1 cellular context compared by ENCODE assay signal in the genomic region with DNA sequence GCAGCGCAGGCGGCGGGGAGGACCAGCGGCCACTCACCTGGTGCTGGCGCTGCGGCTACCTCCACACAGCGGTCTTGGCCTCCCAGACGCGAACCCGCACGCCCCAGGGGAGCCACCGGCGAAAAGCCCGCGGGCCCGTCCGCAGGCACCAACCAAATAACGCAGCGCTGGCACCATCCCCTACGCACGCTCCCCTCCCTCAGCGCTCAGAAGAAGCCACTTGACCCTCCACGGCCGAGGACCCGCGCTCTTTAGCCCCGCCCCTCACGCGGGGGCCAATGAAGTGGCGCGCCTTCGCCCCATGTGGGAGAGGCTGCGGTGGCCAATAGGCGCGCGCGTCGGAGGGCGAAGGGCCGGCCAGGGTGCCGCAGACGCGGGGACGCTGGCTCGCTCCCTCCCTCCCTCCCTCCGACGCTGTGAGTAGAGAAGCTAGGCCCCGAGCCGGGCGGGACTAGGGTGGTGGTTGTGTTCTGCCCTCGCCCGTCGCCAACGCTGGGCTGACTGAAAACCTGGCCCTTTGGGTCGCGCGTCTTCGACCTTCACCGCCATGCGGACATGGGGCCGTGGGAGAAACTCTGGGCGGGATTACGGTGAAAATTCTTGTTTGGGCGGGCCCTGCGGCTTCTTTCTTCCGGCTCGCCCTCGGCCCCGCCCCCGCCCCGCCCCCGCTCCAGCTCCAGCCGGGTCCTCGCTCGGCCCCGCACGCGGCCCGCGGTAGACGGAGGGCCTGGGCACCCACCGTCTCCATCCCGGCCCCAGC.
TF ChIP-seq lines count a peak whose summit lies in the region.

A gene with protein sequence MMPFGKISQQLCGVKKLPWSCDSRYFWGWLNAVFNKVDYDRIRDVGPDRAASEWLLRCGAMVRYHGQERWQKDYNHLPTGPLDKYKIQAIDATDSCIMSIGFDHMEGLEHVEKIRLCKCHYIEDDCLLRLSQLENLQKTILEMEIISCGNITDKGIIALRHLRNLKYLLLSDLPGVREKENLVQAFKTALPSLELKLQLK (plus strand): TSS at position 351 of the 760 bp plus-strand sequence. CDS start 9,164 bp downstream, outside the sequence.
A gene (minus strand): TSS at position 256 of the 760 bp plus-strand sequence. CDS start 79 bp downstream, at position 177.

TF ChIP-seq in HEK293, 187 proteins besides CTCF, POLR2A, EP300 and RAD21 (continued from another document and continues in another):
- TF ChIP-seq, protein P1, sequence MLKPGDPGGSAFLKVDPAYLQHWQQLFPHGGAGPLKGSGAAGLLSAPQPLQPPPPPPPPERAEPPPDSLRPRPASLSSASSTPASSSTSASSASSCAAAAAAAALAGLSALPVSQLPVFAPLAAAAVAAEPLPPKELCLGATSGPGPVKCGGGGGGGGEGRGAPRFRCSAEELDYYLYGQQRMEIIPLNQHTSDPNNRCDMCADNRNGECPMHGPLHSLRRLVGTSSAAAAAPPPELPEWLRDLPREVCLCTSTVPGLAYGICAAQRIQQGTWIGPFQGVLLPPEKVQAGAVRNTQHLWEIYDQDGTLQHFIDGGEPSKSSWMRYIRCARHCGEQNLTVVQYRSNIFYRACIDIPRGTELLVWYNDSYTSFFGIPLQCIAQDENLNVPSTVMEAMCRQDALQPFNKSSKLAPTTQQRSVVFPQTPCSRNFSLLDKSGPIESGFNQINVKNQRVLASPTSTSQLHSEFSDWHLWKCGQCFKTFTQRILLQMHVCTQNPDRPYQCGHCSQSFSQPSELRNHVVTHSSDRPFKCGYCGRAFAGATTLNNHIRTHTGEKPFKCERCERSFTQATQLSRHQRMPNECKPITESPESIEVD (tag by site-specific recombination; IDR thresholded peaks at IDR 0.05), result no peak
- TF ChIP-seq ZBTB1 (tag by site-specific recombination; IDR thresholded peaks at IDR 0.05), result no peak
- TF ChIP-seq ZFP41 (tag by site-specific recombination; IDR thresholded peaks at IDR 0.05; ENCODE audit: borderline replicate concordance), result no peak
- TF ChIP-seq, protein P2, sequence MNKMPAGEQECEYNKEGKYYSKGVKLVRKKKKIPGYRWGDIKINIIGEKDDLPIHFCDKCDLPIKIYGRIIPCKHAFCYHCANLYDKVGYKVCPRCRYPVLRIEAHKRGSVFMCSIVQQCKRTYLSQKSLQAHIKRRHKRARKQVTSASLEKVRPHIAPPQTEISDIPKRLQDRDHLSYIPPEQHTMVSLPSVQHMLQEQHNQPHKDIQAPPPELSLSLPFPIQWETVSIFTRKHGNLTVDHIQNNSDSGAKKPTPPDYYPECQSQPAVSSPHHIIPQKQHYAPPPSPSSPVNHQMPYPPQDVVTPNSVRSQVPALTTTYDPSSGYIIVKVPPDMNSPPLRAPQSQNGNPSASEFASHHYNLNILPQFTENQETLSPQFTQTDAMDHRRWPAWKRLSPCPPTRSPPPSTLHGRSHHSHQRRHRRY (tag by site-specific recombination; IDR thresholded peaks at IDR 0.05), result no peak
- TF ChIP-seq, protein P3, sequence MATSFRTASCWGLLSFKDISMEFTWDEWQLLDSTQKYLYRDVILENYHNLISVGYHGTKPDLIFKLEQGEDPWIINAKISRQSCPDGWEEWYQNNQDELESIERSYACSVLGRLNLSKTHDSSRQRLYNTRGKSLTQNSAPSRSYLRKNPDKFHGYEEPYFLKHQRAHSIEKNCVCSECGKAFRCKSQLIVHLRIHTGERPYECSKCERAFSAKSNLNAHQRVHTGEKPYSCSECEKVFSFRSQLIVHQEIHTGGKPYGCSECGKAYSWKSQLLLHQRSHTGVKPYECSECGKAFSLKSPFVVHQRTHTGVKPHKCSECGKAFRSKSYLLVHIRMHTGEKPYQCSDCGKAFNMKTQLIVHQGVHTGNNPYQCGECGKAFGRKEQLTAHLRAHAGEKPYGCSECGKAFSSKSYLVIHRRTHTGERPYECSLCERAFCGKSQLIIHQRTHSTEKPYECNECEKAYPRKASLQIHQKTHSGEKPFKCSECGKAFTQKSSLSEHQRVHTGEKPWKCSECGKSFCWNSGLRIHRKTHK (tag by site-specific recombination; IDR thresholded peaks at IDR 0.05), result no peak
- peak; percentile 93 for TF ChIP-seq GLIS1 (tag by site-specific recombination; IDR thresholded peaks at IDR 0.05)
- no peak for TF ChIP-seq ZSCAN23 (tag by site-specific recombination; IDR thresholded peaks at IDR 0.05)
- TF ChIP-seq, protein P4, sequence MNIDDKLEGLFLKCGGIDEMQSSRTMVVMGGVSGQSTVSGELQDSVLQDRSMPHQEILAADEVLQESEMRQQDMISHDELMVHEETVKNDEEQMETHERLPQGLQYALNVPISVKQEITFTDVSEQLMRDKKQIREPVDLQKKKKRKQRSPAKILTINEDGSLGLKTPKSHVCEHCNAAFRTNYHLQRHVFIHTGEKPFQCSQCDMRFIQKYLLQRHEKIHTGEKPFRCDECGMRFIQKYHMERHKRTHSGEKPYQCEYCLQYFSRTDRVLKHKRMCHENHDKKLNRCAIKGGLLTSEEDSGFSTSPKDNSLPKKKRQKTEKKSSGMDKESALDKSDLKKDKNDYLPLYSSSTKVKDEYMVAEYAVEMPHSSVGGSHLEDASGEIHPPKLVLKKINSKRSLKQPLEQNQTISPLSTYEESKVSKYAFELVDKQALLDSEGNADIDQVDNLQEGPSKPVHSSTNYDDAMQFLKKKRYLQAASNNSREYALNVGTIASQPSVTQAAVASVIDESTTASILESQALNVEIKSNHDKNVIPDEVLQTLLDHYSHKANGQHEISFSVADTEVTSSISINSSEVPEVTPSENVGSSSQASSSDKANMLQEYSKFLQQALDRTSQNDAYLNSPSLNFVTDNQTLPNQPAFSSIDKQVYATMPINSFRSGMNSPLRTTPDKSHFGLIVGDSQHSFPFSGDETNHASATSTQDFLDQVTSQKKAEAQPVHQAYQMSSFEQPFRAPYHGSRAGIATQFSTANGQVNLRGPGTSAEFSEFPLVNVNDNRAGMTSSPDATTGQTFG (tag by site-specific recombination; IDR thresholded peaks at IDR 0.05; ENCODE audit: borderline replicate concordance), result no peak
- TF ChIP-seq ZNF544 (tag by site-specific recombination; IDR thresholded peaks at IDR 0.05), result no peak
- no peak for TF ChIP-seq ZNF510 (tag by site-specific recombination; IDR thresholded peaks at IDR 0.05; ENCODE audit: insufficient replicate concordance)
- TF ChIP-seq, protein P5, sequence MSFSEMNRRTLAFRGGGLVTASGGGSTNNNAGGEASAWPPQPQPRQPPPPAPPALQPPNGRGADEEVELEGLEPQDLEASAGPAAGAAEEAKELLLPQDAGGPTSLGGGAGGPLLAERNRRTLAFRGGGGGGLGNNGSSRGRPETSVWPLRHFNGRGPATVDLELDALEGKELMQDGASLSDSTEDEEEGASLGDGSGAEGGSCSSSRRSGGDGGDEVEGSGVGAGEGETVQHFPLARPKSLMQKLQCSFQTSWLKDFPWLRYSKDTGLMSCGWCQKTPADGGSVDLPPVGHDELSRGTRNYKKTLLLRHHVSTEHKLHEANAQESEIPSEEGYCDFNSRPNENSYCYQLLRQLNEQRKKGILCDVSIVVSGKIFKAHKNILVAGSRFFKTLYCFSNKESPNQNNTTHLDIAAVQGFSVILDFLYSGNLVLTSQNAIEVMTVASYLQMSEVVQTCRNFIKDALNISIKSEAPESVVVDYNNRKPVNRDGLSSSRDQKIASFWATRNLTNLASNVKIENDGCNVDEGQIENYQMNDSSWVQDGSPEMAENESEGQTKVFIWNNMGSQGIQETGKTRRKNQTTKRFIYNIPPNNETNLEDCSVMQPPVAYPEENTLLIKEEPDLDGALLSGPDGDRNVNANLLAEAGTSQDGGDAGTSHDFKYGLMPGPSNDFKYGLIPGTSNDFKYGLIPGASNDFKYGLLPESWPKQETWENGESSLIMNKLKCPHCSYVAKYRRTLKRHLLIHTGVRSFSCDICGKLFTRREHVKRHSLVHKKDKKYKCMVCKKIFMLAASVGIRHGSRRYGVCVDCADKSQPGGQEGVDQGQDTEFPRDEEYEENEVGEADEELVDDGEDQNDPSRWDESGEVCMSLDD (tag by site-specific recombination; IDR thresholded peaks at IDR 0.05), result no peak
- no peak for TF ChIP-seq ZNF146 (tag by site-specific recombination; IDR thresholded peaks at IDR 0.05)
- TF ChIP-seq, protein P6, sequence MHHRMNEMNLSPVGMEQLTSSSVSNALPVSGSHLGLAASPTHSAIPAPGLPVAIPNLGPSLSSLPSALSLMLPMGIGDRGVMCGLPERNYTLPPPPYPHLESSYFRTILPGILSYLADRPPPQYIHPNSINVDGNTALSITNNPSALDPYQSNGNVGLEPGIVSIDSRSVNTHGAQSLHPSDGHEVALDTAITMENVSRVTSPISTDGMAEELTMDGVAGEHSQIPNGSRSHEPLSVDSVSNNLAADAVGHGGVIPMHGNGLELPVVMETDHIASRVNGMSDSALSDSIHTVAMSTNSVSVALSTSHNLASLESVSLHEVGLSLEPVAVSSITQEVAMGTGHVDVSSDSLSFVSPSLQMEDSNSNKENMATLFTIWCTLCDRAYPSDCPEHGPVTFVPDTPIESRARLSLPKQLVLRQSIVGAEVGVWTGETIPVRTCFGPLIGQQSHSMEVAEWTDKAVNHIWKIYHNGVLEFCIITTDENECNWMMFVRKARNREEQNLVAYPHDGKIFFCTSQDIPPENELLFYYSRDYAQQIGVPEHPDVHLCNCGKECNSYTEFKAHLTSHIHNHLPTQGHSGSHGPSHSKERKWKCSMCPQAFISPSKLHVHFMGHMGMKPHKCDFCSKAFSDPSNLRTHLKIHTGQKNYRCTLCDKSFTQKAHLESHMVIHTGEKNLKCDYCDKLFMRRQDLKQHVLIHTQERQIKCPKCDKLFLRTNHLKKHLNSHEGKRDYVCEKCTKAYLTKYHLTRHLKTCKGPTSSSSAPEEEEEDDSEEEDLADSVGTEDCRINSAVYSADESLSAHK (tag by site-specific recombination; IDR thresholded peaks at IDR 0.05), result no peak
- TF ChIP-seq ZNF37A (tag by site-specific recombination; IDR thresholded peaks at IDR 0.05), result no peak
- no peak for TF ChIP-seq ZFP3 (tag by site-specific recombination; IDR thresholded peaks at IDR 0.05; ENCODE audit: low read depth)
- TF ChIP-seq ZNF830 (tag by site-specific recombination; IDR thresholded peaks at IDR 0.05; ENCODE audit: low read depth), result no peak
- TF ChIP-seq ZNF114 (tag by site-specific recombination; IDR thresholded peaks at IDR 0.05), result no peak
- TF ChIP-seq ZNF777 (tag by site-specific recombination; IDR thresholded peaks at IDR 0.05; ENCODE audit: borderline replicate concordance), result no peak
- TF ChIP-seq ZNF610 (tag by site-specific recombination; IDR thresholded peaks at IDR 0.05; ENCODE audit: borderline replicate concordance), result peak; percentile 43; the same call in 1 of the 2 replicates
- no peak for TF ChIP-seq RBAK (tag by site-specific recombination; IDR thresholded peaks at IDR 0.05)
- TF ChIP-seq, protein P7, sequence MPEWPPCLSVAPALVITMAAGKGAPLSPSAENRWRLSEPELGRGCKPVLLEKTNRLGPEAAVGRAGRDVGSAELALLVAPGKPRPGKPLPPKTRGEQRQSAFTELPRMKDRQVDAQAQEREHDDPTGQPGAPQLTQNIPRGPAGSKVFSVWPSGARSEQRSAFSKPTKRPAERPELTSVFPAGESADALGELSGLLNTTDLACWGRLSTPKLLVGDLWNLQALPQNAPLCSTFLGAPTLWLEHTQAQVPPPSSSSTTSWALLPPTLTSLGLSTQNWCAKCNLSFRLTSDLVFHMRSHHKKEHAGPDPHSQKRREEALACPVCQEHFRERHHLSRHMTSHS (tag by site-specific recombination; IDR thresholded peaks at IDR 0.05), result no peak
- TF ChIP-seq, protein P8, sequence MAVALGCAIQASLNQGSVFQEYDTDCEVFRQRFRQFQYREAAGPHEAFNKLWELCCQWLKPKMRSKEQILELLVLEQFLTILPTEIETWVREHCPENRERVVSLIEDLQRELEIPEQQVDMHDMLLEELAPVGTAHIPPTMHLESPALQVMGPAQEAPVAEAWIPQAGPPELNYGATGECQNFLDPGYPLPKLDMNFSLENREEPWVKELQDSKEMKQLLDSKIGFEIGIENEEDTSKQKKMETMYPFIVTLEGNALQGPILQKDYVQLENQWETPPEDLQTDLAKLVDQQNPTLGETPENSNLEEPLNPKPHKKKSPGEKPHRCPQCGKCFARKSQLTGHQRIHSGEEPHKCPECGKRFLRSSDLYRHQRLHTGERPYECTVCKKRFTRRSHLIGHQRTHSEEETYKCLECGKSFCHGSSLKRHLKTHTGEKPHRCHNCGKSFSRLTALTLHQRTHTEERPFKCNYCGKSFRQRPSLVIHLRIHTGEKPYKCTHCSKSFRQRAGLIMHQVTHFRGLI (tag by site-specific recombination; IDR thresholded peaks at IDR 0.05), result no peak
- no peak for TF ChIP-seq ZNF302 (tag by site-specific recombination; IDR thresholded peaks at IDR 0.05; ENCODE audit: low read depth)
- TF ChIP-seq ZBTB48 (tag by site-specific recombination; IDR thresholded peaks at IDR 0.05), result peak; percentile 69
- TF ChIP-seq ZNF274 (IDR thresholded peaks at IDR 0.05; ENCODE audit: low read length), result no peak
- no peak for TF ChIP-seq ZNF274 (tag by site-specific recombination; IDR thresholded peaks at IDR 0.05; ENCODE audit: borderline replicate concordance)
- TF ChIP-seq ZNF664 (tag by site-specific recombination; IDR thresholded peaks at IDR 0.05), result no peak
- TF ChIP-seq, protein P9, sequence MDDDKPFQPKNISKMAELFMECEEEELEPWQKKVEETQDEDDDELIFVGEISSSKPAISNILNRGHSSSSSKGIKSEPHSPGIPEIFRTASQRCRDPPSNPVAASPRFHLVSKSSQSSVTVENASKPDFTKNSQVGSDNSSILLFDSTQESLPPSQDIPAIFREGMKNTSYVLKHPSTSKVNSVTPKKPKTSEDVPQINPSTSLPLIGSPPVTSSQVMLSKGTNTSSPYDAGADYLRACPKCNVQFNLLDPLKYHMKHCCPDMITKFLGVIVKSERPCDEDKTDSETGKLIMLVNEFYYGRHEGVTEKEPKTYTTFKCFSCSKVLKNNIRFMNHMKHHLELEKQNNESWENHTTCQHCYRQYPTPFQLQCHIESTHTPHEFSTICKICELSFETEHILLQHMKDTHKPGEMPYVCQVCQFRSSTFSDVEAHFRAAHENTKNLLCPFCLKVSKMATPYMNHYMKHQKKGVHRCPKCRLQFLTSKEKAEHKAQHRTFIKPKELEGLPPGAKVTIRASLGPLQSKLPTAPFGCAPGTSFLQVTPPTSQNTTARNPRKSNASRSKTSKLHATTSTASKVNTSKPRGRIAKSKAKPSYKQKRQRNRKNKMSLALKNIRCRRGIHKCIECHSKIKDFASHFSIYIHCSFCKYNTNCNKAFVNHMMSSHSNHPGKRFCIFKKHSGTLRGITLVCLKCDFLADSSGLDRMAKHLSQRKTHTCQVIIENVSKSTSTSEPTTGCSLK (tag by site-specific recombination; IDR thresholded peaks at IDR 0.05), result no peak
- TF ChIP-seq KLF1 (tag by site-specific recombination; IDR thresholded peaks at IDR 0.05), result peak; percentile 63
- TF ChIP-seq, protein P10, sequence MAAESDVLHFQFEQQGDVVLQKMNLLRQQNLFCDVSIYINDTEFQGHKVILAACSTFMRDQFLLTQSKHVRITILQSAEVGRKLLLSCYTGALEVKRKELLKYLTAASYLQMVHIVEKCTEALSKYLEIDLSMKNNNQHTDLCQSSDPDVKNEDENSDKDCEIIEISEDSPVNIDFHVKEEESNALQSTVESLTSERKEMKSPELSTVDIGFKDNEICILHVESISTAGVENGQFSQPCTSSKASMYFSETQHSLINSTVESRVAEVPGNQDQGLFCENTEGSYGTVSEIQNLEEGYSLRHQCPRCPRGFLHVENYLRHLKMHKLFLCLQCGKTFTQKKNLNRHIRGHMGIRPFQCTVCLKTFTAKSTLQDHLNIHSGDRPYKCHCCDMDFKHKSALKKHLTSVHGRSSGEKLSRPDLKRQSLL (tag by site-specific recombination; IDR thresholded peaks at IDR 0.05), result 0 out of 2 replicates have a peak, but pooled peaks have one; percentile 44
